In genomic region chr11:78061921-78062311, GRCh38 we compare ENCODE assay signal across 2 cellular contexts.
TF ChIP-seq lines count a peak whose summit lies in the region.

No MANE protein-coding gene starts in this region.

TF ChIP-seq in K562, 482 proteins besides CTCF, POLR2A, EP300 and RAD21:
- TF ChIP-seq PCBP2 (IDR thresholded peaks at IDR 0.05; ENCODE audit: low read depth, low read length, poor library complexity, severe bottlenecking) (no peak), SMARCA4 (IDR thresholded peaks at IDR 0.05) (0 out of 2 replicates have a peak, but pooled peaks have one; percentile 31), CBFA2T3 (IDR thresholded peaks at IDR 0.05) (0 out of 2 replicates have a peak, but pooled peaks have one; percentile 3), CEBPB (tag; IDR thresholded peaks at IDR 0.05) (peak; percentile 84), NFE2 (IDR thresholded peaks at IDR 0.05; ENCODE audit: low read depth) (peak; percentile 47; the same call in 1 of the 2 replicates), RCOR1 (IDR thresholded peaks at IDR 0.05; ENCODE audit: borderline replicate concordance in 1 of 2, low read depth in 2 of 2, low read length in 2 of 2) (peak in 1 of 2 experiments; percentile 31; a peak in 1 of 4 replicates), TARDBP (IDR thresholded peaks at IDR 0.05) (no peak), VEZF1 (CRISPR knock-in tag; IDR thresholded peaks at IDR 0.05) (peak; percentile 63), DPF2 (IDR thresholded peaks at IDR 0.05) (peak; percentile 52; the same call in 1 of the 2 replicates), SAFB2 (IDR thresholded peaks at IDR 0.05; ENCODE audit: borderline replicate concordance, low read depth, low read length, severe bottlenecking) (no peak), CEBPG (CRISPR knock-in tag; IDR thresholded peaks at IDR 0.05) (no peak), CEBPG (tag; conservative IDR thresholded peaks at IDR 0.05 in 1 of 2, IDR thresholded peaks at IDR 0.05 in 1 of 2) (peak in 1 of 2 experiments; percentile 64; a peak in 2 of 4 replicates), HDAC1 (IDR thresholded peaks at IDR 0.05) (0 out of 4 replicates have a peak, but pooled peaks of 1 of the 2 experiments have one; percentile 28), NUFIP1 (IDR thresholded peaks at IDR 0.05; ENCODE audit: partially characterized antibody) (no peak), CXXC5 (CRISPR knock-in tag; IDR thresholded peaks at IDR 0.05) (0 out of 2 replicates have a peak, but pooled peaks have one; percentile 6), BCL6 (CRISPR knock-in tag; IDR thresholded peaks at IDR 0.05) (no peak), GTF2A2 (tag; IDR thresholded peaks at IDR 0.05) (no peak), PRDM10 (IDR thresholded peaks at IDR 0.05; ENCODE audit: partially characterized antibody) (peak; percentile 50), PKNOX1 (IDR thresholded peaks at IDR 0.05) (peak; percentile 20; the same call in 1 of the 2 replicates), CTBP1 (IDR thresholded peaks at IDR 0.05; ENCODE audit: borderline replicate concordance) (peak; percentile 37; the same call in 1 of the 2 replicates), MEIS2 (IDR thresholded peaks at IDR 0.05; ENCODE audit: partially characterized antibody) (peak; percentile 21), ZBTB26 (CRISPR knock-in tag; IDR thresholded peaks at IDR 0.05) (no peak), EGR1 (conservative IDR thresholded peaks at IDR 0.05) (peak; percentile 81), MTA3 (IDR thresholded peaks at IDR 0.05; ENCODE audit: borderline replicate concordance) (peak; percentile 39; the same call in 1 of the 2 replicates)

TF ChIP-seq in HepG2, 621 proteins besides CTCF, POLR2A, EP300 and RAD21:
- TF ChIP-seq HOXA3 (CRISPR knock-in tag; IDR thresholded peaks at IDR 0.05) = 0 out of 2 replicates have a peak, but pooled peaks have one; percentile 13
- TF ChIP-seq ZNF143 (CRISPR knock-in tag; IDR thresholded peaks at IDR 0.05) = no peak
- TF ChIP-seq MLLT10 (CRISPR knock-in tag; IDR thresholded peaks at IDR 0.05) = no peak
- peak; percentile 38; the same call in 1 of the 2 replicates for TF ChIP-seq MTA1 (CRISPR knock-in tag; IDR thresholded peaks at IDR 0.05; ENCODE audit: borderline replicate concordance)
- TF ChIP-seq SNAPC5 (CRISPR knock-in tag; IDR thresholded peaks at IDR 0.05; ENCODE audit: borderline replicate concordance) = no peak
- TF ChIP-seq RXRB (CRISPR knock-in tag; IDR thresholded peaks at IDR 0.05; ENCODE audit: borderline replicate concordance) = peak; percentile 10; the same call in 1 of the 2 replicates
- TF ChIP-seq ZKSCAN5 (CRISPR knock-in tag; IDR thresholded peaks at IDR 0.05) = peak; percentile 80
- TF ChIP-seq ZNF746 (CRISPR knock-in tag; IDR thresholded peaks at IDR 0.05) = 0 out of 2 replicates have a peak, but pooled peaks have one; percentile 1
- TF ChIP-seq FOSL1 (CRISPR knock-in tag; IDR thresholded peaks at IDR 0.05; ENCODE audit: borderline replicate concordance) = no peak
- peak; percentile 36; the same call in 1 of the 2 replicates for TF ChIP-seq ZNF121 (CRISPR knock-in tag; IDR thresholded peaks at IDR 0.05)
- peak; percentile 20; the same call in 1 of the 2 replicates for TF ChIP-seq ZNF687 (CRISPR knock-in tag; IDR thresholded peaks at IDR 0.05)
- peak; percentile 47 for TF ChIP-seq PATZ1 (CRISPR knock-in tag; IDR thresholded peaks at IDR 0.05)
- TF ChIP-seq THRA (CRISPR knock-in tag; IDR thresholded peaks at IDR 0.05; ENCODE audit: borderline replicate concordance) = peak; percentile 31; the same call in 1 of the 2 replicates
- 0 out of 2 replicates have a peak, but pooled peaks have one; percentile 14 for TF ChIP-seq SALL1 (CRISPR knock-in tag; IDR thresholded peaks at IDR 0.05)
- TF ChIP-seq THAP9 (CRISPR knock-in tag; IDR thresholded peaks at IDR 0.05; ENCODE audit: borderline replicate concordance) = peak; percentile 26; the same call in 1 of the 2 replicates
- 0 out of 2 replicates have a peak, but pooled peaks have one; percentile 31 for TF ChIP-seq ZBTB38 (CRISPR knock-in tag; IDR thresholded peaks at IDR 0.05)
- TF ChIP-seq ZBTB46 (CRISPR knock-in tag; IDR thresholded peaks at IDR 0.05; ENCODE audit: borderline replicate concordance) = no peak
- 0 out of 2 replicates have a peak, but pooled peaks have one; percentile 28 for TF ChIP-seq SP5 (CRISPR knock-in tag; IDR thresholded peaks at IDR 0.05; ENCODE audit: borderline replicate concordance, low read depth)
- no peak for TF ChIP-seq KDM6A (CRISPR knock-in tag; IDR thresholded peaks at IDR 0.05; ENCODE audit: low read depth)
- peak; percentile 64 for TF ChIP-seq ZNF263 (CRISPR knock-in tag; IDR thresholded peaks at IDR 0.05)
- TF ChIP-seq CEBPB (IDR thresholded peaks at IDR 0.05; ENCODE audit: borderline replicate concordance, low read depth, low read length) = 0 out of 2 replicates have a peak, but pooled peaks have one; percentile 11
- TF ChIP-seq ZNF441 (CRISPR knock-in tag; IDR thresholded peaks at IDR 0.05; ENCODE audit: borderline replicate concordance) = peak; percentile 89
- peak; percentile 70 for TF ChIP-seq ZNF292 (CRISPR knock-in tag; IDR thresholded peaks at IDR 0.05; ENCODE audit: borderline replicate concordance, low read depth)
- TF ChIP-seq RERE (CRISPR knock-in tag; IDR thresholded peaks at IDR 0.05; ENCODE audit: low read depth) = 0 out of 2 replicates have a peak, but pooled peaks have one; percentile 4
